In genomic region chr22:40348025-40348658, GRCh38 we compare ENCODE assay signal across 8 cellular contexts. TPM values are rescaled to one million over a fixed set of nuclear protein-coding genes. Genes with fewer than 3 reads are reported as not detected.
A peak's percentile ranks its signal among the peaks of the same experiment; 100 is the strongest.
DNase-seq lines count a peak whose midpoint lies in the region; ATAC-seq and TF ChIP-seq lines count a peak whose summit lies in the region.

No MANE protein-coding gene starts in this region.

- peak overlapping the region; percentile 82 for H3K4me3 ChIP-seq in NB4 (ENCODE audit: low read depth, low read length)

- peak; percentile 75 for TF ChIP-seq CTCF in NB4 (IDR thresholded peaks at IDR 0.05; ENCODE audit: low read depth, low read length)

- H3K4me3 Mint-ChIP-seq in activated CD4-positive, alpha-beta T cell treated with anti-CD3 and anti-CD28 coated beads for 36 hours, result peak overlapping the region; percentile 86
- peak overlapping the region; percentile 95 to 97 for H3K4me3 Mint-ChIP-seq in stimulated activated naive B cell treated with anti-CD40 and anti-IgM and Interleukin-4, amounts not matched to agents 10 μg/mL and 1 μg/mL and 100 μg/mL, for 72 hours

- DNase-seq in NCI-H748 (lab: John Stamatoyannopoulos, UW; ENCODE audit: unreplicated experiment) (peak; percentile 4), NCI-H748 treated with DMSO at 0.1 percent for 48 hours (lab: John Stamatoyannopoulos, UW) (no peak), NB4 (ENCODE audit: low read depth) (peak; percentile 70), dedifferentiated amniotic fluid mesenchymal stem cell (ENCODE audit: extremely low spot score) (peak; percentile 51), lung microvascular endothelial cell (ENCODE audit: low read depth in 2 of 2) (peak; percentile 75 to 79), cerebellar nuclear complex (lab: John Stamatoyannopoulos, UW) (no peak)
- DNase-seq in activated CD4-positive, alpha-beta T cell treated with anti-CD3 and anti-CD28 coated beads for 36 hours, result peak; percentile 84
- no peak for DNase-seq in stimulated activated naive B cell treated with anti-CD40 and anti-IgM and Interleukin-4, amounts not matched to agents 10 μg/mL and 1 μg/mL and 100 μg/mL, for 72 hours

- H3K27me3 Mint-ChIP-seq in activated CD4-positive, alpha-beta T cell treated with anti-CD3 and anti-CD28 coated beads for 36 hours, result no peaks in the 10 kb centered on the region
- H3K27me3 Mint-ChIP-seq in stimulated activated naive B cell treated with anti-CD40 and anti-IgM and Interleukin-4, amounts not matched to agents 10 μg/mL and 1 μg/mL and 100 μg/mL, for 72 hours, result no peaks in the 10 kb centered on the region

- peaks cover 28% of the 10 kb centered on the region for H3K4me1 Mint-ChIP-seq in activated CD4-positive, alpha-beta T cell treated with anti-CD3 and anti-CD28 coated beads for 36 hours
- peaks cover 14 to 18% of the 10 kb centered on the region in 2 donors for H3K4me1 Mint-ChIP-seq in stimulated activated naive B cell treated with anti-CD40 and anti-IgM and Interleukin-4, amounts not matched to agents 10 μg/mL and 1 μg/mL and 100 μg/mL, for 72 hours

- TF ChIP-seq POLR2A in NB4 (IDR thresholded peaks at IDR 0.05; ENCODE audit: extremely low read depth, insufficient read length), result no peak

- intact Hi-C loops in activated CD4-positive, alpha-beta T cell treated with anti-CD3 and anti-CD28 coated beads for 36 hours (cut with DNase I, micrococcal nuclease), result loop anchor here (1.0 to 10.0 kb wide), 8 partner anchors 98 to 1641 kb away; partner anchors contain the start of genes GTPBP1 (in 1 of the 2) and RPS19BP1 (in 1 of the 2)

- CTCF ChIA-PET in activated CD4-positive, alpha-beta T cell treated with anti-CD3 and anti-CD28 coated beads for 36 hours (lab: Charles Lee), result interaction anchor here (0.5 to 3.8 kb wide), 53 partner anchors 8 to 814 kb away, joined by 3 to 21 read pairs (median 4); partner anchors contain the start of gene TNRC6B

- POLR2A ChIA-PET in activated CD4-positive, alpha-beta T cell treated with anti-CD3 and anti-CD28 coated beads for 36 hours (lab: Charles Lee), result interaction anchor here (0.6 to 4.1 kb wide), 5 partner anchors 23 to 303 kb away, joined by 3 to 29 read pairs (median 3); partner anchors contain the start of gene TNRC6B

- peak; percentile 44 for ATAC-seq in activated CD4-positive, alpha-beta T cell treated with anti-CD3 and anti-CD28 coated beads for 36 hours
- ATAC-seq in stimulated activated naive B cell treated with anti-CD40 and anti-IgM and Interleukin-4, amounts not matched to agents 10 μg/mL and 1 μg/mL and 100 μg/mL, for 72 hours (replicated peaks), result peak in 1 of 2 donors; percentile 26

- H3K27ac Mint-ChIP-seq in activated CD4-positive, alpha-beta T cell treated with anti-CD3 and anti-CD28 coated beads for 36 hours, result peak overlapping the region; percentile 92
- H3K27ac Mint-ChIP-seq in stimulated activated naive B cell treated with anti-CD40 and anti-IgM and Interleukin-4, amounts not matched to agents 10 μg/mL and 1 μg/mL and 100 μg/mL, for 72 hours, result no peak overlapping the region

- H3K36me3 Mint-ChIP-seq in activated CD4-positive, alpha-beta T cell treated with anti-CD3 and anti-CD28 coated beads for 36 hours (ENCODE audit: low read depth), result peaks cover 45% of the 10 kb centered on the region
- H3K36me3 Mint-ChIP-seq in stimulated activated naive B cell treated with anti-CD40 and anti-IgM and Interleukin-4, amounts not matched to agents 10 μg/mL and 1 μg/mL and 100 μg/mL, for 72 hours, result peaks cover 9 to 14% of the 10 kb centered on the region in 2 donors

- no peaks in the 10 kb centered on the region for H3K9me3 Mint-ChIP-seq in activated CD4-positive, alpha-beta T cell treated with anti-CD3 and anti-CD28 coated beads for 36 hours (ENCODE audit: low read depth)
- H3K9me3 Mint-ChIP-seq in stimulated activated naive B cell treated with anti-CD40 and anti-IgM and Interleukin-4, amounts not matched to agents 10 μg/mL and 1 μg/mL and 100 μg/mL, for 72 hours, result no peaks in the 10 kb centered on the region

RNA-seq across cellular contexts. Expression of gene ADSL, which starts 1.8 kb away (rescaled TPM):
- total RNA-seq in activated CD4-positive, alpha-beta T cell treated with anti-CD3 and anti-CD28 coated beads for 36 hours, result 100 to 1,000 TPM; 125 to 172 TPM
- 102 and 122 TPM in 2 replicates for total RNA-seq in lung microvascular endothelial cell

RNA-seq across cellular contexts. Expression of gene SGSM3, which starts 22.3 kb away (rescaled TPM):
- total RNA-seq in activated CD4-positive, alpha-beta T cell treated with anti-CD3 and anti-CD28 coated beads for 36 hours, result 10 to 100 TPM; 52.7 to 53.4 TPM
- 41.0 and 52.0 TPM in 2 replicates for total RNA-seq in lung microvascular endothelial cell

Comparison
In these comparisons a context has a peak if more than half of its experiments do, and no peak if none do; other contexts are left out.
1. DNase-seq: peak in NCI-H748 (single experiment), NB4 (single experiment), activated CD4-positive, alpha-beta T cell treated with anti-CD3 and anti-CD28 coated beads for 36 hours (single experiment), dedifferentiated amniotic fluid mesenchymal stem cell (single experiment) and lung microvascular endothelial cell (2 of 2); none in NCI-H748 treated with DMSO at 0.1 percent for 48 hours (single experiment), stimulated activated naive B cell treated with anti-CD40 and anti-IgM and Interleukin-4, amounts not matched to agents 10 μg/mL and 1 μg/mL and 100 μg/mL, for 72 hours (single experiment) and cerebellar nuclear complex (0 of 2).